In genomic region chr3:47161983-47162694, GRCh38 we compare ENCODE assay signal across 8 cellular contexts. TPM values are rescaled to one million over a fixed set of nuclear protein-coding genes. Genes with fewer than 3 reads are reported as not detected.
DNase-seq lines count a peak whose midpoint lies in the region; ATAC-seq, FAIRE-seq and TF ChIP-seq lines count a peak whose summit lies in the region.

No MANE protein-coding gene starts in this region.

- peaks cover 31% of the 10 kb centered on the region for H3K4me1 Mint-ChIP-seq in astrocyte (ENCODE audit: low read depth, unreplicated experiment)

- peak overlapping the region; percentile 96 for H3K27ac ChIP-seq in left ventricle myocardium inferior (replicated peaks)
- peak overlapping the region; percentile 79 for H3K27ac ChIP-seq in astrocyte (ENCODE audit: low read depth, low read length)
- H3K27ac ChIP-seq in vagina, result peak overlapping the region; percentile 97

- H3K36me3 Mint-ChIP-seq in astrocyte (ENCODE audit: low read depth, unreplicated experiment), result no peaks in the 10 kb centered on the region

- intact Hi-C loops in left ventricle myocardium inferior (cut with micrococcal nuclease) (no loop called here), Right ventricle myocardium superior (cut with DNase I) (loop anchor here (5.0 kb wide), 1 partner anchor 185 kb away; the partner anchor contains the start of genes CCDC12 and NBEAL2), vagina (cut with DNase I) (no loop called here)

- no peaks in the 10 kb centered on the region for H3K36me3 ChIP-seq in left ventricle myocardium inferior
- H3K36me3 ChIP-seq in astrocyte (ENCODE audit: insufficient read depth, low read length), result no peaks in the 10 kb centered on the region
- H3K36me3 ChIP-seq in vagina, result no peaks in the 10 kb centered on the region

- DNase-seq in left ventricle myocardium inferior (no peak), Right ventricle myocardium superior (no peak), astrocyte (ENCODE audit: low read depth) (no peak), lung microvascular endothelial cell (ENCODE audit: low read depth in 2 of 2) (peak; percentile 5 to 33), vagina (ENCODE audit: extremely low spot score in 2 of 2) (no peak), left lobe of liver (ENCODE audit: low spot score) (no peak), NCI-H2227 treated with DMSO at 0.1 percent for 48 hours (lab: John Stamatoyannopoulos, UW) (no peak)

- no peak for FAIRE-seq in astrocyte (lab: Jason Lieb, UNC)

- no peaks in the 10 kb centered on the region for H3K9me3 Mint-ChIP-seq in astrocyte (ENCODE audit: unreplicated experiment)

- peak overlapping the region; percentile 41 for H3K27ac Mint-ChIP-seq in astrocyte (ENCODE audit: unreplicated experiment)

- ATAC-seq in Right ventricle myocardium superior (ENCODE audit: poor library complexity), result no peak
- no peak for ATAC-seq in HG02970 (IDR thresholded peaks at IDR 0.05; ENCODE audit: low FRiP score, unreplicated experiment)
- ATAC-seq in left lobe of liver, result no peak

- no peaks in the 10 kb centered on the region for H3K27me3 Mint-ChIP-seq in astrocyte (ENCODE audit: low read depth, unreplicated experiment)

- no peak for TF ChIP-seq CTCF in left ventricle myocardium inferior (IDR thresholded peaks at IDR 0.05; ENCODE audit: borderline replicate concordance)
- TF ChIP-seq CTCF in astrocyte (IDR thresholded peaks at IDR 0.05; ENCODE audit: insufficient read depth, low read depth, low read length), result no peak
- TF ChIP-seq CTCF in vagina (IDR thresholded peaks at IDR 0.05), result no peak

- H2AFZ ChIP-seq in astrocyte (ENCODE audit: low read depth, low read length), result no peak overlapping the region

- H3K27me3 ChIP-seq in left ventricle myocardium inferior (ENCODE audit: low read depth), result no peaks in the 10 kb centered on the region
- no peaks in the 10 kb centered on the region for H3K27me3 ChIP-seq in astrocyte (ENCODE audit: insufficient read depth, low read length)
- H3K27me3 ChIP-seq in vagina, result no peaks in the 10 kb centered on the region

- H3K4me3 ChIP-seq in left ventricle myocardium inferior (peak overlapping the region; percentile 94), astrocyte (ENCODE audit: insufficient read depth, low read depth, low read length) (peak overlapping the region; percentile 76), vagina (peak overlapping the region; percentile 93 to 94)

- TF ChIP-seq POLR2A in vagina (IDR thresholded peaks at IDR 0.05), result no peak

- H3K4me1 ChIP-seq in left ventricle myocardium inferior (peaks cover 91% of the 10 kb centered on the region), astrocyte (ENCODE audit: insufficient read depth, low read length) (peaks cover 11% of the 10 kb centered on the region), vagina (peaks cover 72% of the 10 kb centered on the region)

- H3K4me2 ChIP-seq in astrocyte (ENCODE audit: low read length), result peak overlapping the region; percentile 100

- H4K20me1 ChIP-seq in astrocyte (ENCODE audit: insufficient read depth, low read length), result peaks cover 56% of the 10 kb centered on the region

- peaks cover 94% of the 10 kb centered on the region for H3K79me2 ChIP-seq in astrocyte (ENCODE audit: insufficient read depth, low read length)

- H3K9ac ChIP-seq in astrocyte (ENCODE audit: low read length), result peak overlapping the region; percentile 93

- H3K4me3 Mint-ChIP-seq in astrocyte (ENCODE audit: unreplicated experiment), result peak overlapping the region; percentile 100

- H3K9me3 ChIP-seq in left ventricle myocardium inferior (replicated peaks) (no peaks in the 10 kb centered on the region), astrocyte (ENCODE audit: insufficient read depth, low read depth, low read length) (no peaks in the 10 kb centered on the region), vagina (no peaks in the 10 kb centered on the region)

RNA-seq across cellular contexts. Expression of gene SETD2, which starts 1.8 kb away (rescaled TPM):
- total RNA-seq in left ventricle myocardium inferior, result 26.4 TPM
- total RNA-seq in Right ventricle myocardium superior, result 23.8 TPM
- total RNA-seq in astrocyte, result 41.4 and 46.5 TPM in 2 replicates
- 16.1 and 24.4 TPM in 2 replicates for total RNA-seq in lung microvascular endothelial cell
- 55.5 TPM for total RNA-seq in vagina
- total RNA-seq in left lobe of liver, result 21.5 TPM

Comparison
In these comparisons a context has a peak if more than half of its experiments do, and no peak if none do; other contexts are left out.
1. DNase-seq: peak in lung microvascular endothelial cell (2 of 2); none in left ventricle myocardium inferior (single experiment), Right ventricle myocardium superior (single experiment), astrocyte (single experiment), vagina (0 of 2), left lobe of liver (single experiment) and NCI-H2227 treated with DMSO at 0.1 percent for 48 hours (single experiment).
2. Peak in every context shown above with its lines, with median percentiles within 50 percentile points of each other: H3K27ac ChIP-seq and H3K4me3 ChIP-seq.